ENCODE assay signal across 2 cellular contexts in the genomic region with DNA sequence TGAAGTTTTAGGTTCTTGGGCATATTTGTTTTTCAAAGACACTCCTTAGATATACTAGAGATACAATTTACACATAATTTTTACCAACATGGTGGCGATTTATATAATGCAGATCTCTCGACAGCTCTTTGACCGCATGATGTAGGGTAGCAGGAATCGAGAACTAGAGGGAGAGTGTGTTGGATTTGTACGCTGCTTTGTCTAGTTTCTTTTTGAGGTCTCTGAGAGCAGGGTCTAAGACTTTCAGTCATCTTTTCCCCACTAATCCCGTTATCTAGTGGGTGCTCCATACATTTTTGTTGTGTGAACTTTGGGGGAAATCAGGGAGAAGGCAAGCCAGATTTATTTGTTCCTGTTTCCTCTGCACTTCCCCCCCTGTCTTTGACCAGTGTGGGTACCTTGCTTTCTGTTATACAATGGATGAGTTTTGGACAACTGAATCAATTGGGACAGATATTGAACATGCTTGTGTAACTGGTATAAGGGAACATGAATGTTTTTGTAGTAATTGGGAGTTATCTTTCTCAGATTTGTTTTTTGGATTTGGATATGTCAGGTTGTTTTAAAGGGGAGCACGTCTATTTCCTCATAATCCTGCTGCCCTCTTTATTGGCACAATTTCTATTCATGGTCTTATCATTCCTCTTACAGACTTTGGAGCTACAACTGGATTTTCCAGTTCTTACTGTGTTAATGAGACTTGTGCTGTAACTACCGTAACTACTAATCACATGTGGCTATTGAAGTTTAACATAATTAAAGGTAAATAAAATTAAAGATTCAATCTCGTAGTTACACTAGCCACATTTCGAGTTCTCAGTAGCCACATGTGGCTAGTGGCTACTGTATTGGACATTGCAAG.
TF ChIP-seq lines count a peak whose summit lies in the region.

No MANE protein-coding gene starts in this region.

TF ChIP-seq in SK-N-SH, 30 proteins besides CTCF, POLR2A, EP300 and RAD21 (continued from another document):
- TF ChIP-seq, protein P1, sequence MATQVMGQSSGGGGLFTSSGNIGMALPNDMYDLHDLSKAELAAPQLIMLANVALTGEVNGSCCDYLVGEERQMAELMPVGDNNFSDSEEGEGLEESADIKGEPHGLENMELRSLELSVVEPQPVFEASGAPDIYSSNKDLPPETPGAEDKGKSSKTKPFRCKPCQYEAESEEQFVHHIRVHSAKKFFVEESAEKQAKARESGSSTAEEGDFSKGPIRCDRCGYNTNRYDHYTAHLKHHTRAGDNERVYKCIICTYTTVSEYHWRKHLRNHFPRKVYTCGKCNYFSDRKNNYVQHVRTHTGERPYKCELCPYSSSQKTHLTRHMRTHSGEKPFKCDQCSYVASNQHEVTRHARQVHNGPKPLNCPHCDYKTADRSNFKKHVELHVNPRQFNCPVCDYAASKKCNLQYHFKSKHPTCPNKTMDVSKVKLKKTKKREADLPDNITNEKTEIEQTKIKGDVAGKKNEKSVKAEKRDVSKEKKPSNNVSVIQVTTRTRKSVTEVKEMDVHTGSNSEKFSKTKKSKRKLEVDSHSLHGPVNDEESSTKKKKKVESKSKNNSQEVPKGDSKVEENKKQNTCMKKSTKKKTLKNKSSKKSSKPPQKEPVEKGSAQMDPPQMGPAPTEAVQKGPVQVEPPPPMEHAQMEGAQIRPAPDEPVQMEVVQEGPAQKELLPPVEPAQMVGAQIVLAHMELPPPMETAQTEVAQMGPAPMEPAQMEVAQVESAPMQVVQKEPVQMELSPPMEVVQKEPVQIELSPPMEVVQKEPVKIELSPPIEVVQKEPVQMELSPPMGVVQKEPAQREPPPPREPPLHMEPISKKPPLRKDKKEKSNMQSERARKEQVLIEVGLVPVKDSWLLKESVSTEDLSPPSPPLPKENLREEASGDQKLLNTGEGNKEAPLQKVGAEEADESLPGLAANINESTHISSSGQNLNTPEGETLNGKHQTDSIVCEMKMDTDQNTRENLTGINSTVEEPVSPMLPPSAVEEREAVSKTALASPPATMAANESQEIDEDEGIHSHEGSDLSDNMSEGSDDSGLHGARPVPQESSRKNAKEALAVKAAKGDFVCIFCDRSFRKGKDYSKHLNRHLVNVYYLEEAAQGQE (IDR thresholded peaks at IDR 0.05; ENCODE audit: low read depth, low read length), result no peak
- TF ChIP-seq FOSL2 (IDR thresholded peaks at IDR 0.05; ENCODE audit: borderline replicate concordance, low read depth) (no peak), JUND (IDR thresholded peaks at IDR 0.05) (no peak), SMC3 (IDR thresholded peaks at IDR 0.05; ENCODE audit: low read depth, low read length) (no peak)
TF ChIP-seq in SK-N-SH: peak in this region for 0.

TF ChIP-seq in SK-N-SH treated with all-trans-retinoic acid at 6 μM for 48 hours, 23 proteins besides CTCF, POLR2A, EP300 and RAD21 (continued from another document):
- TF ChIP-seq PPARA (CRISPR knock-in tag; IDR thresholded peaks at IDR 0.05; ENCODE audit: borderline replicate concordance), result no peak
